ENCODE assay signal across 36 cellular contexts in genomic region chr5:114339108-114339507, GRCh38. TPM values are rescaled to one million over a fixed set of nuclear protein-coding genes. Genes with fewer than 3 reads are reported as not detected.
"Had no signal": no experiment of that assay in that cellular context is flagged by ENCODE, and none has a peak within 500 bp of the region (broad histone marks: within the 10 kb centered on the region; RNA-seq: fewer than 3 reads in every experiment).

No MANE protein-coding gene starts in this region.

- H3K27ac ChIP-seq: adrenal gland, ascending aorta, body of pancreas, brain microvascular endothelial cell, breast epithelium, cardiac muscle cell had no signal

- FAIRE-seq: astrocyte, bronchial epithelial cell, colon had no signal

- ATAC-seq: activated naive CD4-positive, alpha-beta T cell treated with anti-CD3 and anti-CD28 coated beads, Interleukin-2, amount 50 U/mL, for 72 hours; activated naive CD8-positive, alpha-beta T cell treated with anti-CD3 and anti-CD28 coated beads, Interleukin-2, amount 50 U/mL, for 24 hours; activated T-cell treated with anti-CD3 and anti-CD28 coated beads, Interleukin-2, amount 50 U/mL, for 4 hours; activated T-cell treated with anti-CD3 and anti-CD28 coated beads, Interleukin-2, amount 50 U/mL, for 72 hours; activated T-helper 17 cell treated with anti-CD3 and anti-CD28 coated beads, Interleukin-2, amount 50 U/mL, for 72 hours; body of pancreas had no signal

- DNase-seq: activated effector memory CD4-positive, alpha-beta T cell treated with anti-CD3 and anti-CD28 coated beads, Interleukin-2, amount 50 U/mL, for 16 hours; activated effector memory CD4-positive, alpha-beta T cell treated with Interleukin-2 at 50 U/mL for 16 hours; activated gamma-delta T cell; activated gamma-delta T cell treated with Interleukin-2 at 50 U/mL for 16 hours; activated naive CD4-positive, alpha-beta T cell; activated naive CD4-positive, alpha-beta T cell treated with anti-CD3 and anti-CD28 coated beads for 36 hours; activated naive CD4-positive, alpha-beta T cell treated with anti-CD3 and anti-CD28 coated beads, Interleukin-2, amount 10 ng/mL, durations not matched to agents 7 days and 5 days; activated naive CD4-positive, alpha-beta T cell treated with anti-CD3 and anti-CD28 coated beads, Interleukin-2, amount 50 U/mL, for 16 hours; activated naive CD4-positive, alpha-beta T cell treated with Interleukin-2 at 50 U/mL for 16 hours; activated naive CD8-positive, alpha-beta T cell treated with anti-CD3 and anti-CD28 coated beads for 36 hours; activated naive CD8-positive, alpha-beta T cell treated with anti-CD3 and anti-CD28 coated beads, Interleukin-2, amount 10 ng/mL, durations not matched to agents 7 days and 5 days; activated naive CD8-positive, alpha-beta T cell treated with anti-CD3 and anti-CD28 coated beads, Interleukin-2, amount 50 U/mL, for 24 hours; activated T-cell treated with anti-CD3 and anti-CD28 coated beads, Interleukin-2, amount 50 U/mL, for 4 hours; activated T-cell treated with anti-CD3 and anti-CD28 coated beads, Interleukin-2, amount 50 U/mL, for 48 hours; activated T-cell treated with anti-CD3 and anti-CD28 coated beads, Interleukin-2, amount 50 U/mL, for 72 hours; adrenal gland; amniotic stem cell; amygdala; anterior cingulate cortex; aorta; body of pancreas; brain microvascular endothelial cell; caudate nucleus; central memory CD4-positive, alpha-beta T cell; cerebellar nuclear complex had no signal

- H3K9me3 ChIP-seq: adrenal gland, ascending aorta, body of pancreas had no signal

- H3K4me1 ChIP-seq: adrenal gland, ascending aorta, body of pancreas, breast epithelium had no signal

- H3K36me3 ChIP-seq: adrenal gland, ascending aorta, brain microvascular endothelial cell, breast epithelium, cardiac muscle cell had no signal

- H3K4me3 ChIP-seq: adrenal gland, ascending aorta, body of pancreas, breast epithelium, cardiac muscle cell had no signal

- H3K27me3 ChIP-seq: adrenal gland, ascending aorta, body of pancreas, brain microvascular endothelial cell, breast epithelium, cardiac muscle cell had no signal

RNA-seq across cellular contexts. Expression of gene KCNN2, which starts 22.8 kb away (rescaled TPM):
- total RNA-seq: activated naive CD4-positive, alpha-beta T cell treated with anti-CD3 and anti-CD28 coated beads for 36 hours; activated naive CD4-positive, alpha-beta T cell treated with anti-CD3 and anti-CD28 coated beads, Interleukin-2, amount 50 U/mL, for 72 hours; activated naive CD8-positive, alpha-beta T cell treated with anti-CD3 and anti-CD28 coated beads for 36 hours; activated naive CD8-positive, alpha-beta T cell treated with anti-CD3 and anti-CD28 coated beads, Interleukin-2, amount 10 ng/mL, durations not matched to agents 7 days and 5 days; activated T-cell treated with anti-CD3 and anti-CD28 coated beads, Interleukin-2, amount 50 U/mL, for 72 hours; activated T-helper 1 cell treated with anti-CD3 and anti-CD28 coated beads, Interleukin-12 subunit alpha, Interleukin-12 subunit beta, Interleukin-2, Interleukin-4 antibody, amounts not matched to agents 30 ng/mL and 10 ng/mL and 1 ng/mL, durations not matched to agents 14 hours and 24 hours and 36 hours; activated T-helper 17 cell treated with anti-CD3 and anti-CD28 coated beads, Interleukin-2, amount 50 U/mL, for 72 hours; activated T-helper 2 cell treated with anti-CD3 and anti-CD28 coated beads, Interferon-gamma antibody, Interleukin-2, Interleukin-4, amounts not matched to agents 10 μg/mL and 5 μg/mL and 100 μg/mL, durations not matched to agents 14 hours and 24 hours and 36 hours; bronchial epithelial cell; chondrocyte had no signal
- polyA plus RNA-seq: aorta had no signal
